24 cellular contexts compared by ENCODE assay signal in the genomic region with DNA sequence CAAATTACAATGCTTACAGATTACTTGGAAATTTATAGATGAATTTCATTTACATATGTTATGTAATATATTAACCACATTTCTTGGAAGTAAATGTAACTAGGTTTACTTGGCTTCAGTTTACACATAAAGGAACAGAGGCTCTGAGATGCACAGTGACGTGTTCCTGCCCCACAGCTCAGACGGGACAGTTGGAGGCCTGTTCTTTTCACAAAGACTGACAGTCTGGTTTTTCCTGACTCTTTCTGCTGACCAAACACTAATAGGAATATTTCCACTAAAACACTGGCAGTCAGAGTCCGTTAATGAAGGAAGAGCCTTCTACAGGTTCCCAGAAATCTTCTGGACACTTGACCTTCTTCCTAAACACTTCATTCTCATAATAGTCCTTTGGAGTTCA.
A peak's percentile ranks its signal among the peaks of the same experiment; 100 is the strongest.
DNase-seq lines count a peak whose midpoint lies in the region; ATAC-seq, FAIRE-seq and TF ChIP-seq lines count a peak whose summit lies in the region.
"Had no signal": no experiment of that assay in that cellular context is flagged by ENCODE, and none has a peak within 500 bp of the region (broad histone marks: within the 10 kb centered on the region; RNA-seq: fewer than 3 reads in every experiment).

No MANE protein-coding gene starts in this region.

- H2BK12ac ChIP-seq in mesenchymal stem cell (ENCODE audit: low read length in 2 of 2) = no peak overlapping the region

- H4K8ac ChIP-seq in mesenchymal stem cell (ENCODE audit: low read length) = no peak overlapping the region

- H3K27me3 ChIP-seq in HepG2 (ENCODE audit: control insufficient read depth in 1 of 2, insufficient read depth in 2 of 2, low read length in 2 of 2) = no peaks in the 10 kb centered on the region; a peak in 1 of 5 replicates
- no peaks in the 10 kb centered on the region for H3K27me3 ChIP-seq in right lobe of liver
- H3K27me3 ChIP-seq in mesenchymal stem cell (ENCODE audit: control insufficient read depth in 1 of 2, insufficient read depth in 1 of 2, low read length in 2 of 2) = no peaks in the 10 kb centered on the region
- H3K27me3 ChIP-seq: BE2C had no signal

- no peak overlapping the region for H2AK5ac ChIP-seq in mesenchymal stem cell (ENCODE audit: low read length, severe bottlenecking)

- no peak overlapping the region for H4K91ac ChIP-seq in mesenchymal stem cell (ENCODE audit: low read length)

- H3K4me3 ChIP-seq in HepG2 (replicated peaks in 1 of 3; ENCODE audit: insufficient read depth in 1 of 3, low read depth in 2 of 3, low read length in 3 of 3) = no peak overlapping the region
- H3K4me3 ChIP-seq in right lobe of liver = no peak overlapping the region
- H3K4me3 ChIP-seq in epithelial cell of esophagus (ENCODE audit: low read length) = no peak overlapping the region
- H3K4me3 ChIP-seq in mesenchymal stem cell (ENCODE audit: insufficient read depth in 1 of 2, low read depth in 1 of 2, low read length in 2 of 2) = no peak overlapping the region

- CTCF ChIA-PET in HepG2 (lab: Yijun Ruan, JAX; ENCODE audit: low intra/inter-chr PET ratio, low total read pairs) = no interaction called here

- no peak overlapping the region for H2BK120ac ChIP-seq in mesenchymal stem cell (ENCODE audit: low read depth, low read length)

- H2AFZ ChIP-seq in HepG2 (ENCODE audit: low read length) (no peak overlapping the region), mesenchymal stem cell (ENCODE audit: low read depth, low read length) (no peak overlapping the region)

- H3K9me3 ChIP-seq in HepG2 (ENCODE audit: low read length) (no peaks in the 10 kb centered on the region), right lobe of liver (no peaks in the 10 kb centered on the region), mesenchymal stem cell (ENCODE audit: control insufficient read depth, low read length) (no peaks in the 10 kb centered on the region)
- H3K9me3 ChIP-seq: BE2C had no signal

- TF ChIP-seq CTCF in HepG2 (CRISPR knock-in tag; IDR thresholded peaks at IDR 0.05) (no peak), right lobe of liver (IDR thresholded peaks at IDR 0.05) (no peak), epithelial cell of esophagus (IDR thresholded peaks at IDR 0.05; ENCODE audit: insufficient read depth, low read depth, low read length, missing control alignments) (no peak)

- H3K27ac ChIP-seq in HepG2 (ENCODE audit: extremely low read length, insufficient read depth, low read length) = no peak overlapping the region
- no peak overlapping the region for H3K27ac ChIP-seq in right lobe of liver
- H3K27ac ChIP-seq in mesenchymal stem cell (ENCODE audit: low read length, poor library complexity, severe bottlenecking) = no peak overlapping the region

- TF ChIP-seq EP300 in HepG2 (IDR thresholded peaks at IDR 0.05; ENCODE audit: low read depth in 2 of 2, low read length in 2 of 2) = no peak
- TF ChIP-seq EP300 in HepG2 (CRISPR knock-in tag; IDR thresholded peaks at IDR 0.05; ENCODE audit: borderline replicate concordance) = no peak

- H3K4me1 ChIP-seq in HepG2 (ENCODE audit: insufficient read depth, low read length) (no peaks in the 10 kb centered on the region), right lobe of liver (peaks cover 0 to 4% (median 0%) of the 10 kb centered on the region in 4 donors), mesenchymal stem cell (ENCODE audit: control insufficient read depth, insufficient read depth, low read depth, low read length) (no peaks in the 10 kb centered on the region)
- H3K4me1 ChIP-seq: BE2C had no signal

- no peaks in the 10 kb centered on the region for H3K79me1 ChIP-seq in mesenchymal stem cell (replicated peaks; ENCODE audit: low read length, poor library complexity, severe bottlenecking)

- H3K4me2 ChIP-seq in HepG2 (ENCODE audit: low read depth, low read length) (no peak overlapping the region), mesenchymal stem cell (ENCODE audit: low read length, poor library complexity, severe bottlenecking) (no peak overlapping the region)

- TF ChIP-seq RAD21 in HepG2 (CRISPR knock-in tag; IDR thresholded peaks at IDR 0.05) = no peak

- DNase-seq in HepG2 (ENCODE audit: low spot score) (no peak), right lobe of liver (no peak), epithelial cell of esophagus (ENCODE audit: low read depth) (peak; percentile 49), mesenchymal stem cell (peak; percentile 27), NCI-H1417 (lab: John Stamatoyannopoulos, UW) (no peak)
- no peak for DNase-seq in activated CD4-positive, CD25-positive, alpha-beta regulatory T cell treated with anti-CD3 and anti-CD28 coated beads, Interleukin-2, amount 50 U/mL, for 72 hours
- DNase-seq: 8988T; ACHN; BE2C; CD4-positive, CD25-positive, alpha-beta regulatory T cell; CD8-positive, alpha-beta memory T cell; COR-L47; DMS 273 treated with DMSO at 0.1 percent for 48 hours; DMS79; GDM1; GOT3; H7; HFFc6 had no signal

- H3K14ac ChIP-seq in mesenchymal stem cell (ENCODE audit: low read length in 2 of 2) = no peak overlapping the region

- no peaks in the 10 kb centered on the region for H4K20me1 ChIP-seq in HepG2 (ENCODE audit: insufficient read depth, low read length)

- FAIRE-seq in HepG2 (lab: Jason Lieb, UNC) = no peak
- FAIRE-seq: GM12892, GM18507, HTR-8/SVneo had no signal

- no peak overlapping the region for H2BK5ac ChIP-seq in mesenchymal stem cell (ENCODE audit: low read depth, low read length, poor library complexity, severe bottlenecking)

- intact Hi-C loops in HepG2 (cut with micrococcal nuclease; ENCODE audit: unreplicated experiment) (no loop called here), right lobe of liver (cut with DNase I) (loop anchor here (10.0 kb wide), 1 partner anchor 117 kb away; no protein-coding TSS in a partner anchor)

- TF ChIP-seq POLR2A in HepG2 (IDR thresholded peaks at IDR 0.05; ENCODE audit: insufficient read depth in 1 of 2, low read depth in 2 of 2, low read length in 2 of 2) = no peak
- TF ChIP-seq POLR2A in right lobe of liver (IDR thresholded peaks at IDR 0.05) = no peak

- BruUV-seq in HepG2 (replicated peaks; lab: Mats Ljungman, UMichigan) = no TSS peak

- WGBS in HepG2 (ENCODE audit: low lambda C conversion rate) = 2% methylated on average over 3 of the region's 3 CpGs
- WGBS in right lobe of liver (ENCODE audit: insufficient coverage, low coverage, low lambda C conversion rate, missing lambda C conversion rate) = 59% methylated on average over 3 of the region's 3 CpGs
- 42% methylated on average over 3 of the region's 3 CpGs for WGBS in mesenchymal stem cell

- no peak overlapping the region for H3K4ac ChIP-seq in mesenchymal stem cell (ENCODE audit: low read depth in 1 of 2, low read length in 2 of 2)

- in situ Hi-C loops in HepG2 (cut with HindIII; ENCODE audit: extremely low pct_ligation_motif_present, low pct_unique_long_range_greater_than_20kb) = loop anchor here (10.0 kb wide), 1 partner anchor 117 kb away; no protein-coding TSS in a partner anchor

- no peak overlapping the region for H3K18ac ChIP-seq in mesenchymal stem cell (ENCODE audit: low read depth in 1 of 2, low read length in 2 of 2)

- no peaks in the 10 kb centered on the region for H3K79me2 ChIP-seq in HepG2 (ENCODE audit: insufficient read depth, low read length)

- POLR2A ChIA-PET in HepG2 (lab: Yijun Ruan, JAX) = no interaction called here

- H3K9ac ChIP-seq in HepG2 (ENCODE audit: insufficient read depth, low read depth, low read length) (no peak overlapping the region), mesenchymal stem cell (ENCODE audit: low read length) (no peak overlapping the region)

- no peak overlapping the region for H2BK15ac ChIP-seq in mesenchymal stem cell (ENCODE audit: low read depth, poor library complexity, severe bottlenecking)

- no peak for ATAC-seq in HepG2
- ATAC-seq in right lobe of liver = no peak
- ATAC-seq in GM21619 (IDR thresholded peaks at IDR 0.05; ENCODE audit: unreplicated experiment) = no peak
- no peak for ATAC-seq in HG03469 (IDR thresholded peaks at IDR 0.05; ENCODE audit: unreplicated experiment)
- ATAC-seq: HCT116 had no signal

- H3K36me3 ChIP-seq in HepG2 (replicated peaks in 1 of 2; ENCODE audit: control insufficient read depth in 1 of 2, insufficient read depth in 2 of 2, low read length in 2 of 2) (no peaks in the 10 kb centered on the region), right lobe of liver (no peaks in the 10 kb centered on the region), mesenchymal stem cell (ENCODE audit: control insufficient read depth in 1 of 2, insufficient read depth in 2 of 2, low read depth in 1 of 2, low read length in 2 of 2) (no peaks in the 10 kb centered on the region)
- H3K36me3 ChIP-seq: BE2C had no signal

- no peak overlapping the region for H3K23ac ChIP-seq in mesenchymal stem cell (ENCODE audit: low read length in 2 of 2)

TF ChIP-seq in HepG2, 621 proteins besides CTCF, POLR2A, EP300 and RAD21:
- TF ChIP-seq, protein P1, sequence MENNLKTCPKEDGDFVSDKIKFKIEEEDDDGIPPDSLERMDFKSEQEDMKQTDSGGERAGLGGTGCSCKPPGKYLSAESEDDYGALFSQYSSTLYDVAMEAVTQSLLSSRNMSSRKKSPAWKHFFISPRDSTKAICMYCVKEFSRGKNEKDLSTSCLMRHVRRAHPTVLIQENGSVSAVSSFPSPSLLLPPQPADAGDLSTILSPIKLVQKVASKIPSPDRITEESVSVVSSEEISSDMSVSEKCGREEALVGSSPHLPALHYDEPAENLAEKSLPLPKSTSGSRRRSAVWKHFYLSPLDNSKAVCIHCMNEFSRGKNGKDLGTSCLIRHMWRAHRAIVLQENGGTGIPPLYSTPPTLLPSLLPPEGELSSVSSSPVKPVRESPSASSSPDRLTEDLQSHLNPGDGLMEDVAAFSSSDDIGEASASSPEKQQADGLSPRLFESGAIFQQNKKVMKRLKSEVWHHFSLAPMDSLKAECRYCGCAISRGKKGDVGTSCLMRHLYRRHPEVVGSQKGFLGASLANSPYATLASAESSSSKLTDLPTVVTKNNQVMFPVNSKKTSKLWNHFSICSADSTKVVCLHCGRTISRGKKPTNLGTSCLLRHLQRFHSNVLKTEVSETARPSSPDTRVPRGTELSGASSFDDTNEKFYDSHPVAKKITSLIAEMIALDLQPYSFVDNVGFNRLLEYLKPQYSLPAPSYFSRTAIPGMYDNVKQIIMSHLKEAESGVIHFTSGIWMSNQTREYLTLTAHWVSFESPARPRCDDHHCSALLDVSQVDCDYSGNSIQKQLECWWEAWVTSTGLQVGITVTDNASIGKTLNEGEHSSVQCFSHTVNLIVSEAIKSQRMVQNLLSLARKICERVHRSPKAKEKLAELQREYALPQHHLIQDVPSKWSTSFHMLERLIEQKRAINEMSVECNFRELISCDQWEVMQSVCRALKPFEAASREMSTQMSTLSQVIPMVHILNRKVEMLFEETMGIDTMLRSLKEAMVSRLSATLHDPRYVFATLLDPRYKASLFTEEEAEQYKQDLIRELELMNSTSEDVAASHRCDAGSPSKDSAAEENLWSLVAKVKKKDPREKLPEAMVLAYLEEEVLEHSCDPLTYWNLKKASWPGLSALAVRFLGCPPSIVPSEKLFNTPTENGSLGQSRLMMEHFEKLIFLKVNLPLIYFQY (CRISPR knock-in tag; IDR thresholded peaks at IDR 0.05; ENCODE audit: borderline replicate concordance) = no peak
- peak; percentile 21 to 35; a peak in 2 of 4 replicates for TF ChIP-seq MAFK (conservative IDR thresholded peaks at IDR 0.05 in 1 of 2, IDR thresholded peaks at IDR 0.05 in 1 of 2; ENCODE audit: low read length in 2 of 2)

Comparison
In these comparisons a context has a peak if more than half of its experiments do, and no peak if none do; other contexts are left out.
1. DNase-seq: peak in epithelial cell of esophagus (single experiment) and mesenchymal stem cell (single experiment); none in HepG2 (single experiment), right lobe of liver (0 of 3), activated CD4-positive, CD25-positive, alpha-beta regulatory T cell treated with anti-CD3 and anti-CD28 coated beads, Interleukin-2, amount 50 U/mL, for 72 hours (single experiment) and NCI-H1417 (0 of 3).